In the genomic region with DNA sequence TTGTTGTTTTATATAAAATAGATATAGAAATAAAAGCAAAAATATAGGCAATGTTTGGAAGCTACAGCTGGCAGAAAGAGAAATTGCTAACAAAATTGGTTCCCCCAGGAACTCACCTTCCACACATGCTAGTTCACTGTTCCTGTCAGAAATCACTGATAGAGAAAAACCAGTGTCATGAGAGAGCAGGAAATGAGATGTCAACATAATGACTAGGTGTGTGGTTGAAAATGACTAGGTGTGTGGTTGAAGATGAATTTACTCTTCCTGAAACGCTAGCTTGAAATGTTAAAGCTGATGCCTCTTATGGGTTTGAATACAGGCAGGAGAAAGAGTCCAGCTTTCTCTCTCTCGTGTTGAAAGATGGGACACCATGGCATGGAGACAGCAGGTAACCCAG, we compare ENCODE assay signal across 1 cellular context.
TF ChIP-seq lines count a peak whose summit lies in the region.

No MANE protein-coding gene starts in this region.

TF ChIP-seq in GM12878, 131 proteins besides CTCF, POLR2A, EP300 and RAD21 (continued from another document and continues in another):
- TF ChIP-seq ZNF687 (IDR thresholded peaks at IDR 0.05) = no peak; the same call in 1 of the 2 replicates
- no peak for TF ChIP-seq KDM1A (IDR thresholded peaks at IDR 0.05; ENCODE audit: borderline replicate concordance)
- TF ChIP-seq PAX5 (IDR thresholded peaks at IDR 0.05; ENCODE audit: borderline replicate concordance, low read depth, low read length) = peak; percentile 88; the same call in 1 of the 2 replicates
- TF ChIP-seq MXI1 (IDR thresholded peaks at IDR 0.05; ENCODE audit: low read depth, low read length) = no peak
- peak; percentile 94 for TF ChIP-seq JUNB (IDR thresholded peaks at IDR 0.05)
- no peak for TF ChIP-seq RFX5 (IDR thresholded peaks at IDR 0.05; ENCODE audit: low read depth, low read length)
- peak; percentile 69 to 78 for TF ChIP-seq BHLHE40 (IDR thresholded peaks at IDR 0.05; ENCODE audit: borderline replicate concordance in 1 of 2, low read depth in 2 of 2, low read length in 1 of 2)
- TF ChIP-seq ATF2 (IDR thresholded peaks at IDR 0.05; ENCODE audit: low read length) = peak; percentile 85
- no peak for TF ChIP-seq BRCA1 (IDR thresholded peaks at IDR 0.05; ENCODE audit: low read depth, low read length)
- TF ChIP-seq POLR2AphosphoS5 (IDR thresholded peaks at IDR 0.05; ENCODE audit: low read length) = no peak
- no peak for TF ChIP-seq WRNIP1 (IDR thresholded peaks at IDR 0.05; ENCODE audit: borderline replicate concordance, low read depth, low read length)
- TF ChIP-seq CBX5 (IDR thresholded peaks at IDR 0.05; ENCODE audit: low read depth) = peak; percentile 72
- peak in 1 of 2 experiments; percentile 58; a peak in 1 of 4 replicates for TF ChIP-seq CEBPB (IDR thresholded peaks at IDR 0.05; ENCODE audit: borderline replicate concordance in 1 of 2, low read depth in 2 of 2, low read length in 2 of 2)
- TF ChIP-seq NFIC (IDR thresholded peaks at IDR 0.05; ENCODE audit: low read depth, low read length) = peak; percentile 95
- no peak for TF ChIP-seq MEF2A (IDR thresholded peaks at IDR 0.05; ENCODE audit: insufficient read depth, low read depth, low read length)
- TF ChIP-seq NR2F1 (conservative IDR thresholded peaks at IDR 0.05) = no peak
- TF ChIP-seq BCL3 (IDR thresholded peaks at IDR 0.05; ENCODE audit: borderline replicate concordance, insufficient read depth, low read depth, low read length, poor library complexity, severe bottlenecking) = peak; percentile 79
- TF ChIP-seq SUZ12 (IDR thresholded peaks at IDR 0.05; ENCODE audit: unreplicated experiment) = no peak
- 0 out of 2 replicates have a peak, but pooled peaks have one; percentile 20 for TF ChIP-seq ZNF24 (IDR thresholded peaks at IDR 0.05)
- no peak for TF ChIP-seq ZNF274 (IDR thresholded peaks at IDR 0.05; ENCODE audit: insufficient read depth, insufficient read length)
- TF ChIP-seq SPI1 (IDR thresholded peaks at IDR 0.05; ENCODE audit: borderline replicate concordance, insufficient read depth, low read depth, low read length) = peak; percentile 67
- 0 out of 2 replicates have a peak, but pooled peaks have one; percentile 35 for TF ChIP-seq GATAD2B (conservative IDR thresholded peaks at IDR 0.05; ENCODE audit: low read depth)
- TF ChIP-seq HDAC2 (IDR thresholded peaks at IDR 0.05) = no peak
- TF ChIP-seq, protein P1, sequence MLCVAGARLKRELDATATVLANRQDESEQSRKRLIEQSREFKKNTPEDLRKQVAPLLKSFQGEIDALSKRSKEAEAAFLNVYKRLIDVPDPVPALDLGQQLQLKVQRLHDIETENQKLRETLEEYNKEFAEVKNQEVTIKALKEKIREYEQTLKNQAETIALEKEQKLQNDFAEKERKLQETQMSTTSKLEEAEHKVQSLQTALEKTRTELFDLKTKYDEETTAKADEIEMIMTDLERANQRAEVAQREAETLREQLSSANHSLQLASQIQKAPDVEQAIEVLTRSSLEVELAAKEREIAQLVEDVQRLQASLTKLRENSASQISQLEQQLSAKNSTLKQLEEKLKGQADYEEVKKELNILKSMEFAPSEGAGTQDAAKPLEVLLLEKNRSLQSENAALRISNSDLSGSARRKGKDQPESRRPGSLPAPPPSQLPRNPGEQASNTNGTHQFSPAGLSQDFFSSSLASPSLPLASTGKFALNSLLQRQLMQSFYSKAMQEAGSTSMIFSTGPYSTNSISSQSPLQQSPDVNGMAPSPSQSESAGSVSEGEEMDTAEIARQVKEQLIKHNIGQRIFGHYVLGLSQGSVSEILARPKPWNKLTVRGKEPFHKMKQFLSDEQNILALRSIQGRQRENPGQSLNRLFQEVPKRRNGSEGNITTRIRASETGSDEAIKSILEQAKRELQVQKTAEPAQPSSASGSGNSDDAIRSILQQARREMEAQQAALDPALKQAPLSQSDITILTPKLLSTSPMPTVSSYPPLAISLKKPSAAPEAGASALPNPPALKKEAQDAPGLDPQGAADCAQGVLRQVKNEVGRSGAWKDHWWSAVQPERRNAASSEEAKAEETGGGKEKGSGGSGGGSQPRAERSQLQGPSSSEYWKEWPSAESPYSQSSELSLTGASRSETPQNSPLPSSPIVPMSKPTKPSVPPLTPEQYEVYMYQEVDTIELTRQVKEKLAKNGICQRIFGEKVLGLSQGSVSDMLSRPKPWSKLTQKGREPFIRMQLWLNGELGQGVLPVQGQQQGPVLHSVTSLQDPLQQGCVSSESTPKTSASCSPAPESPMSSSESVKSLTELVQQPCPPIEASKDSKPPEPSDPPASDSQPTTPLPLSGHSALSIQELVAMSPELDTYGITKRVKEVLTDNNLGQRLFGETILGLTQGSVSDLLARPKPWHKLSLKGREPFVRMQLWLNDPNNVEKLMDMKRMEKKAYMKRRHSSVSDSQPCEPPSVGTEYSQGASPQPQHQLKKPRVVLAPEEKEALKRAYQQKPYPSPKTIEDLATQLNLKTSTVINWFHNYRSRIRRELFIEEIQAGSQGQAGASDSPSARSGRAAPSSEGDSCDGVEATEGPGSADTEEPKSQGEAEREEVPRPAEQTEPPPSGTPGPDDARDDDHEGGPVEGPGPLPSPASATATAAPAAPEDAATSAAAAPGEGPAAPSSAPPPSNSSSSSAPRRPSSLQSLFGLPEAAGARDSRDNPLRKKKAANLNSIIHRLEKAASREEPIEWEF (IDR thresholded peaks at IDR 0.05; ENCODE audit: insufficient replicate concordance, low read depth, low read length) = no peak
- TF ChIP-seq CBX3 (IDR thresholded peaks at IDR 0.05; ENCODE audit: borderline replicate concordance, low read depth) = no peak
- TF ChIP-seq ZNF384 (IDR thresholded peaks at IDR 0.05; ENCODE audit: borderline replicate concordance, low read depth, low read length) = no peak
- TF ChIP-seq, protein P2, sequence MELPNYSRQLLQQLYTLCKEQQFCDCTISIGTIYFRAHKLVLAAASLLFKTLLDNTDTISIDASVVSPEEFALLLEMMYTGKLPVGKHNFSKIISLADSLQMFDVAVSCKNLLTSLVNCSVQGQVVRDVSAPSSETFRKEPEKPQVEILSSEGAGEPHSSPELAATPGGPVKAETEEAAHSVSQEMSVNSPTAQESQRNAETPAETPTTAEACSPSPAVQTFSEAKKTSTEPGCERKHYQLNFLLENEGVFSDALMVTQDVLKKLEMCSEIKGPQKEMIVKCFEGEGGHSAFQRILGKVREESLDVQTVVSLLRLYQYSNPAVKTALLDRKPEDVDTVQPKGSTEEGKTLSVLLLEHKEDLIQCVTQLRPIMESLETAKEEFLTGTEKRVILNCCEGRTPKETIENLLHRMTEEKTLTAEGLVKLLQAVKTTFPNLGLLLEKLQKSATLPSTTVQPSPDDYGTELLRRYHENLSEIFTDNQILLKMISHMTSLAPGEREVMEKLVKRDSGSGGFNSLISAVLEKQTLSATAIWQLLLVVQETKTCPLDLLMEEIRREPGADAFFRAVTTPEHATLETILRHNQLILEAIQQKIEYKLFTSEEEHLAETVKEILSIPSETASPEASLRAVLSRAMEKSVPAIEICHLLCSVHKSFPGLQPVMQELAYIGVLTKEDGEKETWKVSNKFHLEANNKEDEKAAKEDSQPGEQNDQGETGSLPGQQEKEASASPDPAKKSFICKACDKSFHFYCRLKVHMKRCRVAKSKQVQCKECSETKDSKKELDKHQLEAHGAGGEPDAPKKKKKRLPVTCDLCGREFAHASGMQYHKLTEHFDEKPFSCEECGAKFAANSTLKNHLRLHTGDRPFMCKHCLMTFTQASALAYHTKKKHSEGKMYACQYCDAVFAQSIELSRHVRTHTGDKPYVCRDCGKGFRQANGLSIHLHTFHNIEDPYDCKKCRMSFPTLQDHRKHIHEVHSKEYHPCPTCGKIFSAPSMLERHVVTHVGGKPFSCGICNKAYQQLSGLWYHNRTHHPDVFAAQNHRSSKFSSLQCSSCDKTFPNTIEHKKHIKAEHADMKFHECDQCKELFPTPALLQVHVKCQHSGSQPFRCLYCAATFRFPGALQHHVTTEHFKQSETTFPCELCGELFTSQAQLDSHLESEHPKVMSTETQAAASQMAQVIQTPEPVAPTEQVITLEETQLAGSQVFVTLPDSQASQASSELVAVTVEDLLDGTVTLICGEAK (IDR thresholded peaks at IDR 0.05; ENCODE audit: borderline replicate concordance) = no peak
- no peak for TF ChIP-seq NR2C1 (IDR thresholded peaks at IDR 0.05)
- TF ChIP-seq USF2 (IDR thresholded peaks at IDR 0.05; ENCODE audit: borderline replicate concordance, low read depth, low read length) = no peak
- TF ChIP-seq, protein P3, sequence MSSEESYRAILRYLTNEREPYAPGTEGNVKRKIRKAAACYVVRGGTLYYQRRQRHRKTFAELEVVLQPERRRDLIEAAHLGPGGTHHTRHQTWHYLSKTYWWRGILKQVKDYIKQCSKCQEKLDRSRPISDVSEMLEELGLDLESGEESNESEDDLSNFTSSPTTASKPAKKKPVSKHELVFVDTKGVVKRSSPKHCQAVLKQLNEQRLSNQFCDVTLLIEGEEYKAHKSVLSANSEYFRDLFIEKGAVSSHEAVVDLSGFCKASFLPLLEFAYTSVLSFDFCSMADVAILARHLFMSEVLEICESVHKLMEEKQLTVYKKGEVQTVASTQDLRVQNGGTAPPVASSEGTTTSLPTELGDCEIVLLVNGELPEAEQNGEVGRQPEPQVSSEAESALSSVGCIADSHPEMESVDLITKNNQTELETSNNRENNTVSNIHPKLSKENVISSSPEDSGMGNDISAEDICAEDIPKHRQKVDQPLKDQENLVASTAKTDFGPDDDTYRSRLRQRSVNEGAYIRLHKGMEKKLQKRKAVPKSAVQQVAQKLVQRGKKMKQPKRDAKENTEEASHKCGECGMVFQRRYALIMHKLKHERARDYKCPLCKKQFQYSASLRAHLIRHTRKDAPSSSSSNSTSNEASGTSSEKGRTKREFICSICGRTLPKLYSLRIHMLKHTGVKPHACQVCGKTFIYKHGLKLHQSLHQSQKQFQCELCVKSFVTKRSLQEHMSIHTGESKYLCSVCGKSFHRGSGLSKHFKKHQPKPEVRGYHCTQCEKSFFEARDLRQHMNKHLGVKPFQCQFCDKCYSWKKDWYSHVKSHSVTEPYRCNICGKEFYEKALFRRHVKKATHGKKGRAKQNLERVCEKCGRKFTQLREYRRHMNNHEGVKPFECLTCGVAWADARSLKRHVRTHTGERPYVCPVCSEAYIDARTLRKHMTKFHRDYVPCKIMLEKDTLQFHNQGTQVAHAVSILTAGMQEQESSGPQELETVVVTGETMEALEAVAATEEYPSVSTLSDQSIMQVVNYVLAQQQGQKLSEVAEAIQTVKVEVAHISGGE (CRISPR knock-in tag; IDR thresholded peaks at IDR 0.05) = no peak
- TF ChIP-seq, protein P4, sequence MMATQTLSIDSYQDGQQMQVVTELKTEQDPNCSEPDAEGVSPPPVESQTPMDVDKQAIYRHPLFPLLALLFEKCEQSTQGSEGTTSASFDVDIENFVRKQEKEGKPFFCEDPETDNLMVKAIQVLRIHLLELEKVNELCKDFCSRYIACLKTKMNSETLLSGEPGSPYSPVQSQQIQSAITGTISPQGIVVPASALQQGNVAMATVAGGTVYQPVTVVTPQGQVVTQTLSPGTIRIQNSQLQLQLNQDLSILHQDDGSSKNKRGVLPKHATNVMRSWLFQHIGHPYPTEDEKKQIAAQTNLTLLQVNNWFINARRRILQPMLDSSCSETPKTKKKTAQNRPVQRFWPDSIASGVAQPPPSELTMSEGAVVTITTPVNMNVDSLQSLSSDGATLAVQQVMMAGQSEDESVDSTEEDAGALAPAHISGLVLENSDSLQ (IDR thresholded peaks at IDR 0.05) = peak; percentile 79
